7 cellular contexts compared by ENCODE assay signal in the genomic region with DNA sequence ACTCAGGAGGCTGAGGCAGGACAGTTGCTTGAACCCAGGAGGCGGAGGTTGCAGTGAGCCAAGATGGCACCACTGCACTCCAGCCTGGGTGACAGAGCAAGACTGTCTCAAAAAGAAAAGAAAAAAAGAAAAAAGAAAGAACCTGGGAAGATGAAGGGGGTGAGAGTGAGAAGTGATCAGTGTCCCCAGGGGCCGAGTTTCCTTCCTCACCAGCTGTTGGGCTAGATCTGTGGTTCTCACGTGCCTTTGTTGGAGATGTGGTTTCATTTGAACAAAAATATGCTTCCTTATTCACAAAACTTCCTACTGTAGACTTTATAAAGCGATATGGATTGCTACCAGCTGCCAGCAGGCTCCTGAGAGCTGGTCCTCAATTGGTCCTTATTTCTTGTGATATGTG. TPM values are rescaled to one million over a fixed set of nuclear protein-coding genes. Genes with fewer than 3 reads are reported as not detected.
DNase-seq lines count a peak whose midpoint lies in the region; ATAC-seq and TF ChIP-seq lines count a peak whose summit lies in the region.
"Not testable (repeated sequence)": the region's sequence is repeated elsewhere in the genome, so short reads cannot be mapped to it uniquely, and the experiment has no call there.

No MANE protein-coding gene starts in this region.

- TF ChIP-seq CTCF in activated B cell treated with CpG ODN at 0.5 μM for 24 hours (IDR thresholded peaks at IDR 0.05); heart right ventricle (IDR thresholded peaks at IDR 0.05): not testable (repeated sequence)

- not testable (repeated sequence) for H3K27me3 Mint-ChIP-seq in activated B cell treated with CpG ODN at 0.5 μM for 24 hours; naive thymus-derived CD8-positive, alpha-beta T cell

- H3K36me3 Mint-ChIP-seq in activated B cell treated with CpG ODN at 0.5 μM for 24 hours (ENCODE audit: low read depth); naive thymus-derived CD8-positive, alpha-beta T cell: not testable (repeated sequence)

- not testable (repeated sequence) for H3K4me1 Mint-ChIP-seq in activated B cell treated with CpG ODN at 0.5 μM for 24 hours; naive thymus-derived CD8-positive, alpha-beta T cell

- not testable (repeated sequence) for H3K4me3 ChIP-seq in heart right ventricle

- not testable (repeated sequence) for H3K4me1 ChIP-seq in heart right ventricle

- H3K27me3 ChIP-seq in heart right ventricle, result not testable (repeated sequence)

- H3K36me3 ChIP-seq in heart right ventricle, result not testable (repeated sequence)

- CTCF ChIA-PET in activated B cell treated with CpG ODN at 0.5 μM for 24 hours (lab: Charles Lee), result not testable (repeated sequence)

- ATAC-seq in GM18867 (IDR thresholded peaks at IDR 0.05; ENCODE audit: unreplicated experiment) (peak; percentile 67), GM19467 (IDR thresholded peaks at IDR 0.05; ENCODE audit: unreplicated experiment) (peak; percentile 53), HG02571 (IDR thresholded peaks at IDR 0.05; ENCODE audit: unreplicated experiment) (peak; percentile 42), HG03175 (IDR thresholded peaks at IDR 0.05; ENCODE audit: unreplicated experiment) (peak; percentile 69), activated B cell treated with CpG ODN at 0.5 μM for 24 hours (ENCODE audit: low read depth) (peak; percentile 87), heart right ventricle (peak in 7 of 8 donors; percentile 35 to 81 (median 63))
- ATAC-seq in naive thymus-derived CD8-positive, alpha-beta T cell, result peak; percentile 71 to 76

- H3K27ac Mint-ChIP-seq in activated B cell treated with CpG ODN at 0.5 μM for 24 hours; naive thymus-derived CD8-positive, alpha-beta T cell: not testable (repeated sequence)

- POLR2A ChIA-PET in activated B cell treated with CpG ODN at 0.5 μM for 24 hours (lab: Charles Lee); naive thymus-derived CD8-positive, alpha-beta T cell (lab: Charles Lee): not testable (repeated sequence)

- H3K27ac ChIP-seq in heart right ventricle, result not testable (repeated sequence)

- H3K9me3 Mint-ChIP-seq in activated B cell treated with CpG ODN at 0.5 μM for 24 hours; naive thymus-derived CD8-positive, alpha-beta T cell: not testable (repeated sequence)

- not testable (repeated sequence) for H3K9me3 ChIP-seq in heart right ventricle

- intact Hi-C loops in activated B cell treated with CpG ODN at 0.5 μM for 24 hours (cut with micrococcal nuclease); heart right ventricle (cut with DNase I): not testable (repeated sequence)

- WGBS in heart right ventricle, 2 donors, result 46 to 78% methylated on average over 2 of the region's 4 CpGs

- DNase-seq in activated B cell treated with CpG ODN at 0.5 μM for 24 hours, result peak; percentile 55
- peak; percentile 21 to 32 for DNase-seq in heart right ventricle
- DNase-seq in naive thymus-derived CD8-positive, alpha-beta T cell, result peak in 2 of 10 donors; percentile 38 to 67

- H3K4me3 Mint-ChIP-seq in activated B cell treated with CpG ODN at 0.5 μM for 24 hours; naive thymus-derived CD8-positive, alpha-beta T cell: not testable (repeated sequence)

RNA-seq across cellular contexts. Expression of a gene that starts 37.3 kb away (rescaled TPM):
- total RNA-seq in activated B cell treated with CpG ODN at 0.5 μM for 24 hours (58.9 and 78.0 TPM in 2 replicates), heart right ventricle (10 to 100 TPM; 26.8 to 44.6 (median 33.7) TPM)
- 10 to 100 TPM; 13.4 to 29.5 TPM for polyA plus RNA-seq in heart right ventricle
- 100 to 1,000 TPM; 104 to 107 TPM for total RNA-seq in naive thymus-derived CD8-positive, alpha-beta T cell
- 10 to 100 TPM; 28.9 to 41.4 (median 35.5) TPM for polyA plus RNA-seq in naive thymus-derived CD8-positive, alpha-beta T cell

RNA-seq across cellular contexts. Expression of a gene that starts 56.0 kb away (rescaled TPM):
- total RNA-seq in activated B cell treated with CpG ODN at 0.5 μM for 24 hours, result 43.4 and 43.6 TPM in 2 replicates
- total RNA-seq in heart right ventricle, result 10 to 100 TPM; 43.2 to 61.6 (median 51.7) TPM
- polyA plus RNA-seq in heart right ventricle, result 10 to 100 TPM; 36.3 to 38.1 TPM
- 10 to 100 TPM; 29.3 to 30.0 TPM for total RNA-seq in naive thymus-derived CD8-positive, alpha-beta T cell
- 10 to 100 TPM; 29.2 to 42.7 (median 34.0) TPM for polyA plus RNA-seq in naive thymus-derived CD8-positive, alpha-beta T cell
